In the genomic region with DNA sequence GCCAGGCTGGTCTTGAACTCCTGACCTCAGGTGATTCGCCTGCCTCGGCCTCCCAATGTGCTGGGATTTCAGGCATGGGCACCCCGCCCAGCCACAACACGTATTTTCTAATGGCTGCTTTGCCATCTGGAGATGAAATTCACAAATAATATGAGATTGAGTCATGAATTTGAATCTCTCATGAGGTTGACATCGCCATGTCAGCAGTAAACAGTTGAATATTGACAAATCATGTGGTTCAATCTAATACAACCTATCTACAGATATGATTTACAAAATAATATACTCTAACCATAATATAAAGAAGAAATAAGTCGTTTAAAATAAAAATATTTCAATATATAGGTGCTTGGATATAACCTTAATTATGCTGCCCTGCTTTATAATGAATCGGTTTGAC, we compare ENCODE assay signal across 1 cellular context.
TF ChIP-seq lines count a peak whose summit lies in the region.

No MANE protein-coding gene starts in this region.

TF ChIP-seq in A549, 52 proteins besides CTCF, POLR2A, EP300 and RAD21 (continued from another document):
- TF ChIP-seq, protein P1, sequence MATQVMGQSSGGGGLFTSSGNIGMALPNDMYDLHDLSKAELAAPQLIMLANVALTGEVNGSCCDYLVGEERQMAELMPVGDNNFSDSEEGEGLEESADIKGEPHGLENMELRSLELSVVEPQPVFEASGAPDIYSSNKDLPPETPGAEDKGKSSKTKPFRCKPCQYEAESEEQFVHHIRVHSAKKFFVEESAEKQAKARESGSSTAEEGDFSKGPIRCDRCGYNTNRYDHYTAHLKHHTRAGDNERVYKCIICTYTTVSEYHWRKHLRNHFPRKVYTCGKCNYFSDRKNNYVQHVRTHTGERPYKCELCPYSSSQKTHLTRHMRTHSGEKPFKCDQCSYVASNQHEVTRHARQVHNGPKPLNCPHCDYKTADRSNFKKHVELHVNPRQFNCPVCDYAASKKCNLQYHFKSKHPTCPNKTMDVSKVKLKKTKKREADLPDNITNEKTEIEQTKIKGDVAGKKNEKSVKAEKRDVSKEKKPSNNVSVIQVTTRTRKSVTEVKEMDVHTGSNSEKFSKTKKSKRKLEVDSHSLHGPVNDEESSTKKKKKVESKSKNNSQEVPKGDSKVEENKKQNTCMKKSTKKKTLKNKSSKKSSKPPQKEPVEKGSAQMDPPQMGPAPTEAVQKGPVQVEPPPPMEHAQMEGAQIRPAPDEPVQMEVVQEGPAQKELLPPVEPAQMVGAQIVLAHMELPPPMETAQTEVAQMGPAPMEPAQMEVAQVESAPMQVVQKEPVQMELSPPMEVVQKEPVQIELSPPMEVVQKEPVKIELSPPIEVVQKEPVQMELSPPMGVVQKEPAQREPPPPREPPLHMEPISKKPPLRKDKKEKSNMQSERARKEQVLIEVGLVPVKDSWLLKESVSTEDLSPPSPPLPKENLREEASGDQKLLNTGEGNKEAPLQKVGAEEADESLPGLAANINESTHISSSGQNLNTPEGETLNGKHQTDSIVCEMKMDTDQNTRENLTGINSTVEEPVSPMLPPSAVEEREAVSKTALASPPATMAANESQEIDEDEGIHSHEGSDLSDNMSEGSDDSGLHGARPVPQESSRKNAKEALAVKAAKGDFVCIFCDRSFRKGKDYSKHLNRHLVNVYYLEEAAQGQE (IDR thresholded peaks at IDR 0.05) = no peak
TF ChIP-seq in A549: peak in this region for 1.
